10 cellular contexts compared by ENCODE assay signal in the genomic region with DNA sequence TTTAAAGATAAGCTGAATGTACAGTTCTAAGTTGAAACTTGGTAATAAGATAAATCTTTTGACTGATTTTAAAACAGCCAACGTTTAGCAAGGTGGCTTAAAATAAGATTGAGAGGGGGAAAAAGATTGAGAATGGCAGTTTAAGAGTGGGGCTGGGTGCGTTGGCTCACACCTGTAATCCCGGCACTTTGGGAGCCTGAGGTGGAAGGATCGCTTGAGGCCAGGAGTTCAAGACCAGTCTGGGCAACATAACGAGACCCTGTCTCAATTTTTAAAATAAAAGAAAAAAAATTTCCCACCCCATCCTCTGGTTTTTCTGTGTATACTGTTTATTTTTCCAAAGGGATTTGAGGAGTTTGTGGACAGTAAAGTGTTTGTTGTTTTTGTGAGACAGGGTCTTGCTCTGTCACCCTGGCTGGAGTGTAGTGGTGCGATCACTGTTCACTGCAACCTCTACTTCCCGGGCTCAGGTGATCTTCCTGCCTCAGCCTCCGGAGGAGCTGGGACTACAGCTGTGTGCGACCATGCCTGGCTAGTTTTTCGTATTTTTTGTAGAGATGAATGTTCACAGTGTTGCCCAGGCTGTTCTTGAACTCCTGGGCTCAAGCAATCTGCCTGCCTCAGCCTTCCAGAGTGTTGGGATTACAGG. TPM values are rescaled to one million over a fixed set of nuclear protein-coding genes. Genes with fewer than 3 reads are reported as not detected.
DNase-seq lines count a peak whose midpoint lies in the region; ATAC-seq and TF ChIP-seq lines count a peak whose summit lies in the region.
"Had no signal": no experiment of that assay in that cellular context is flagged by ENCODE, and none has a peak within 500 bp of the region (broad histone marks: within the 10 kb centered on the region; RNA-seq: fewer than 3 reads in every experiment).

No MANE protein-coding gene starts in this region.

- H3K27ac Mint-ChIP-seq in activated CD4-positive, alpha-beta T cell treated with anti-CD3 and anti-CD28 coated beads, Interleukin-2, amount 10 ng/mL, durations not matched to agents 7 days and 5 days, result peak overlapping the region; percentile 9
- H3K27ac Mint-ChIP-seq in WTC11, result peak overlapping the region; percentile 87

- ATAC-seq in WTC11, result no peak
- no peak for ATAC-seq in GM21526 (IDR thresholded peaks at IDR 0.05; ENCODE audit: low FRiP score, unreplicated experiment)

- H3K27me3 ChIP-seq in hepatocyte (no peaks in the 10 kb centered on the region), suprapubic skin (no peaks in the 10 kb centered on the region)

- H3K4me3 ChIP-seq in hepatocyte (peak overlapping the region; percentile 13), suprapubic skin (peak overlapping the region; percentile 62)

- POLR2A ChIA-PET in activated CD4-positive, alpha-beta T cell treated with anti-CD3 and anti-CD28 coated beads, Interleukin-2, amount 10 ng/mL, durations not matched to agents 7 days and 5 days (lab: Charles Lee), result no interaction called here
- POLR2A ChIA-PET in WTC11 (lab: Charles Lee), result interaction anchor here (0.7 kb wide), 1 partner anchor 20 kb away, joined by 8 read pairs; no protein-coding TSS in a partner anchor

- no peak for TF ChIP-seq POLR2A in suprapubic skin (IDR thresholded peaks at IDR 0.05)

- peaks cover 69% of the 10 kb centered on the region for H3K79me2 ChIP-seq in hepatocyte

- H3K9me3 Mint-ChIP-seq in activated CD4-positive, alpha-beta T cell treated with anti-CD3 and anti-CD28 coated beads, Interleukin-2, amount 10 ng/mL, durations not matched to agents 7 days and 5 days, result no peaks in the 10 kb centered on the region
- H3K9me3 Mint-ChIP-seq in WTC11, result no peaks in the 10 kb centered on the region

- CTCF ChIA-PET in activated CD4-positive, alpha-beta T cell treated with anti-CD3 and anti-CD28 coated beads, Interleukin-2, amount 10 ng/mL, durations not matched to agents 7 days and 5 days (lab: Charles Lee), result no interaction called here
- CTCF ChIA-PET in WTC11 (lab: Charles Lee), result interaction anchor here (1.0 to 1.6 kb wide), 3 partner anchors 8 to 58 kb away, joined by 3 to 5 read pairs (median 3); no protein-coding TSS in a partner anchor

- no peaks in the 10 kb centered on the region for H3K9me2 ChIP-seq in hepatocyte (replicated peaks; ENCODE audit: insufficient read depth)

- H3K4me3 Mint-ChIP-seq in activated CD4-positive, alpha-beta T cell treated with anti-CD3 and anti-CD28 coated beads, Interleukin-2, amount 10 ng/mL, durations not matched to agents 7 days and 5 days, result no peak overlapping the region
- no peak overlapping the region; the same call in 1 of the 2 replicates for H3K4me3 Mint-ChIP-seq in WTC11

- no peak for DNase-seq in activated CD4-positive, alpha-beta T cell treated with anti-CD3 and anti-CD28 coated beads, Interleukin-2, amount 10 ng/mL, durations not matched to agents 7 days and 5 days
- DNase-seq in activated CD4-positive, alpha-beta T cell treated with anti-CD3 and anti-CD28 coated beads for 48 hours, result no peak
- DNase-seq in WTC11 (ENCODE audit: low spot score), result no peak
- DNase-seq in hepatocyte (ENCODE audit: low spot score), result no peak
- DNase-seq in suprapubic skin (ENCODE audit: low spot score in 2 of 2), result no peak
- DNase-seq in NCI-H510A treated with DMSO at 0.1 percent for 48 hours (lab: John Stamatoyannopoulos, UW), result no peak
- no peak for DNase-seq in activated CD4-positive, CD25-positive, alpha-beta regulatory T cell treated with anti-CD3 and anti-CD28 coated beads, Interleukin-2, amount 50 U/mL, for 72 hours
- DNase-seq: NCI-H1048; stimulated activated CD4-positive, alpha-beta T cell treated with anti-CD3 and anti-CD28 coated beads, Interleukin-4, amount 100 ng/mL, for 4 hours had no signal

- peaks cover 34% of the 10 kb centered on the region for H3K4me1 Mint-ChIP-seq in activated CD4-positive, alpha-beta T cell treated with anti-CD3 and anti-CD28 coated beads, Interleukin-2, amount 10 ng/mL, durations not matched to agents 7 days and 5 days
- H3K4me1 Mint-ChIP-seq in WTC11, result peaks cover 58% of the 10 kb centered on the region

- H4K20me1 ChIP-seq in hepatocyte (ENCODE audit: insufficient read depth, poor library complexity, severe bottlenecking), result peaks cover 42% of the 10 kb centered on the region

- peak overlapping the region; percentile 74 for H3K4me2 ChIP-seq in hepatocyte

- no peak for TF ChIP-seq EP300 in suprapubic skin (IDR thresholded peaks at IDR 0.05)

- TF ChIP-seq CTCF in WTC11 (IDR thresholded peaks at IDR 0.05) (no peak), hepatocyte (IDR thresholded peaks at IDR 0.05; ENCODE audit: poor library complexity) (no peak), suprapubic skin (IDR thresholded peaks at IDR 0.05) (no peak)

- no peaks in the 10 kb centered on the region for H3K27me3 Mint-ChIP-seq in activated CD4-positive, alpha-beta T cell treated with anti-CD3 and anti-CD28 coated beads, Interleukin-2, amount 10 ng/mL, durations not matched to agents 7 days and 5 days
- peaks cover 9% of the 10 kb centered on the region for H3K27me3 Mint-ChIP-seq in WTC11 (ENCODE audit: low read depth)

- peak overlapping the region; percentile 99 for H3K27ac ChIP-seq in hepatocyte
- peak overlapping the region; percentile 96 for H3K27ac ChIP-seq in suprapubic skin

- peaks cover 14% of the 10 kb centered on the region for H3K36me3 Mint-ChIP-seq in activated CD4-positive, alpha-beta T cell treated with anti-CD3 and anti-CD28 coated beads, Interleukin-2, amount 10 ng/mL, durations not matched to agents 7 days and 5 days (ENCODE audit: low read depth)
- no peaks in the 10 kb centered on the region for H3K36me3 Mint-ChIP-seq in WTC11

- H3K36me3 ChIP-seq in hepatocyte (replicated peaks; ENCODE audit: insufficient read depth, low read depth) (no peaks in the 10 kb centered on the region), suprapubic skin (no peaks in the 10 kb centered on the region)

- H3K9me3 ChIP-seq in hepatocyte (ENCODE audit: low read depth), result no peaks in the 10 kb centered on the region
- no peaks in the 10 kb centered on the region for H3K9me3 ChIP-seq in suprapubic skin

- H2AFZ ChIP-seq in hepatocyte, result no peak overlapping the region

- WGBS in hepatocyte (ENCODE audit: low lambda C conversion rate, missing lambda C conversion rate), result 70% methylated on average over 10 of the region's 10 CpGs
- WGBS in suprapubic skin, result 52% methylated on average over 10 of the region's 10 CpGs

- peaks cover 7% of the 10 kb centered on the region for H3K4me1 ChIP-seq in hepatocyte (ENCODE audit: insufficient read depth)
- H3K4me1 ChIP-seq in suprapubic skin, result peaks cover 32% of the 10 kb centered on the region

TF ChIP-seq in WTC11, 78 proteins besides CTCF, POLR2A, EP300 and RAD21 (continues in another document):
- TF ChIP-seq, protein P1, sequence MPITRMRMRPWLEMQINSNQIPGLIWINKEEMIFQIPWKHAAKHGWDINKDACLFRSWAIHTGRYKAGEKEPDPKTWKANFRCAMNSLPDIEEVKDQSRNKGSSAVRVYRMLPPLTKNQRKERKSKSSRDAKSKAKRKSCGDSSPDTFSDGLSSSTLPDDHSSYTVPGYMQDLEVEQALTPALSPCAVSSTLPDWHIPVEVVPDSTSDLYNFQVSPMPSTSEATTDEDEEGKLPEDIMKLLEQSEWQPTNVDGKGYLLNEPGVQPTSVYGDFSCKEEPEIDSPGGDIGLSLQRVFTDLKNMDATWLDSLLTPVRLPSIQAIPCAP (CRISPR knock-in tag; IDR thresholded peaks at IDR 0.05), result no peak
- TF ChIP-seq NR1H2 (CRISPR knock-in tag; IDR thresholded peaks at IDR 0.05) (no peak), ETV6 (CRISPR knock-in tag; IDR thresholded peaks at IDR 0.05) (no peak), ZNF232 (CRISPR knock-in tag; IDR thresholded peaks at IDR 0.05) (no peak), JAZF1 (CRISPR knock-in tag; IDR thresholded peaks at IDR 0.05) (no peak)
- TF ChIP-seq, protein P2, sequence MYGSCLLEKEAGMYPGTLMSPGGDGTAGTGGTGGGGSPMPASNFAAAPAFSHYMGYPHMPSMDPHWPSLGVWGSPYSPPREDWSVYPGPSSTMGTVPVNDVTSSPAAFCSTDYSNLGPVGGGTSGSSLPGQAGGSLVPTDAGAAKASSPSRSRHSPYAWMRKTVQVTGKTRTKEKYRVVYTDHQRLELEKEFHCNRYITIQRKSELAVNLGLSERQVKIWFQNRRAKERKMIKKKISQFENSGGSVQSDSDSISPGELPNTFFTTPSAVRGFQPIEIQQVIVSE (CRISPR knock-in tag; IDR thresholded peaks at IDR 0.05; ENCODE audit: borderline replicate concordance), result no peak
- TF ChIP-seq, protein P3, sequence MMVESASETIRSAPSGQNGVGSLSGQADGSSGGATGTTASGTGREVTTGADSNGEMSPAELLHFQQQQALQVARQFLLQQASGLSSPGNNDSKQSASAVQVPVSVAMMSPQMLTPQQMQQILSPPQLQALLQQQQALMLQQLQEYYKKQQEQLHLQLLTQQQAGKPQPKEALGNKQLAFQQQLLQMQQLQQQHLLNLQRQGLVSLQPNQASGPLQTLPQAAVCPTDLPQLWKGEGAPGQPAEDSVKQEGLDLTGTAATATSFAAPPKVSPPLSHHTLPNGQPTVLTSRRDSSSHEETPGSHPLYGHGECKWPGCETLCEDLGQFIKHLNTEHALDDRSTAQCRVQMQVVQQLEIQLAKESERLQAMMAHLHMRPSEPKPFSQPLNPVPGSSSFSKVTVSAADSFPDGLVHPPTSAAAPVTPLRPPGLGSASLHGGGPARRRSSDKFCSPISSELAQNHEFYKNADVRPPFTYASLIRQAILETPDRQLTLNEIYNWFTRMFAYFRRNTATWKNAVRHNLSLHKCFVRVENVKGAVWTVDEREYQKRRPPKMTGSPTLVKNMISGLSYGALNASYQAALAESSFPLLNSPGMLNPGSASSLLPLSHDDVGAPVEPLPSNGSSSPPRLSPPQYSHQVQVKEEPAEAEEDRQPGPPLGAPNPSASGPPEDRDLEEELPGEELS (CRISPR knock-in tag; IDR thresholded peaks at IDR 0.05), result no peak
- TF ChIP-seq, protein P4, sequence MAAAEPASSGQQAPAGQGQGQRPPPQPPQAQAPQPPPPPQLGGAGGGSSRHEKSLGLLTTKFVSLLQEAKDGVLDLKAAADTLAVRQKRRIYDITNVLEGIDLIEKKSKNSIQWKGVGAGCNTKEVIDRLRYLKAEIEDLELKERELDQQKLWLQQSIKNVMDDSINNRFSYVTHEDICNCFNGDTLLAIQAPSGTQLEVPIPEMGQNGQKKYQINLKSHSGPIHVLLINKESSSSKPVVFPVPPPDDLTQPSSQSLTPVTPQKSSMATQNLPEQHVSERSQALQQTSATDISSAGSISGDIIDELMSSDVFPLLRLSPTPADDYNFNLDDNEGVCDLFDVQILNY (CRISPR knock-in tag; IDR thresholded peaks at IDR 0.05), result no peak

RNA-seq across cellular contexts. Expression of a gene that starts 3.0 kb away (rescaled TPM):
- 10 to 100 TPM; 23.4 to 25.4 TPM for total RNA-seq in activated CD4-positive, alpha-beta T cell treated with anti-CD3 and anti-CD28 coated beads, Interleukin-2, amount 10 ng/mL, durations not matched to agents 7 days and 5 days
- total RNA-seq in WTC11 (2021) (82.2 to 95.1 TPM (median 83.2 TPM) in 3 replicates), hepatocyte (114 and 123 TPM in 2 replicates), suprapubic skin (10 to 100 TPM; 50.0 to 87.1 (median 69.2) TPM)
- 27.6 and 37.8 TPM in 2 replicates for polyA plus RNA-seq in hepatocyte

RNA-seq across cellular contexts. Expression of a gene that starts 50.4 kb away (rescaled TPM):
- total RNA-seq in activated CD4-positive, alpha-beta T cell treated with anti-CD3 and anti-CD28 coated beads, Interleukin-2, amount 10 ng/mL, durations not matched to agents 7 days and 5 days, result 10 to 100 TPM; 32.0 to 34.4 TPM
- total RNA-seq in WTC11 (2021) (24.9 to 28.4 TPM (median 25.0 TPM) in 3 replicates), hepatocyte (25.2 and 26.2 TPM in 2 replicates), suprapubic skin (10 to 100 TPM; 26.2 to 30.2 (median 28.4) TPM)
- 23.9 and 25.1 TPM in 2 replicates for polyA plus RNA-seq in hepatocyte
